In the genomic region with DNA sequence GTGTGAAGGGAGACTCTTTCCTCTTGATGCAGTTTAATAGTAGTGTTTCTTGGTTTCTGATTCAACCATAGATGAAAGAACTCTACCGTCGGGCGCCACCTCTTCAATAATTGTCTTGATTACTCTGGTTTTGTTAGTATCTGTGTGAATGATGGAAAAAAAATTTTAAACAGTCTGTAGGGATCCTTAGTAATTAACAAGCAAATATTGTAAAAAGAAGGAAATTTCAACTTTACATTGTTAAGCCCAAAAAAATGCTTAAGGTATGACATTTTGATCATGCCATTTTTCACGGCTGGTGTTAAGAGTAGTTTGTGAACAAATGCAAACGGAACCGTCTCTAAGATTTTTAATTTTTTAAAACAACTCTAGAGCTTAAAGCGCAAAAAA, we compare ENCODE assay signal across 9 cellular contexts. TPM values are rescaled to one million over a fixed set of nuclear protein-coding genes. Genes with fewer than 3 reads are reported as not detected.
A peak's percentile ranks its signal among the peaks of the same experiment; 100 is the strongest.
DNase-seq lines count a peak whose midpoint lies in the region; ATAC-seq and TF ChIP-seq lines count a peak whose summit lies in the region.
"Had no signal": no experiment of that assay in that cellular context is flagged by ENCODE, and none has a peak within 500 bp of the region (broad histone marks: within the 10 kb centered on the region; RNA-seq: fewer than 3 reads in every experiment).

No MANE protein-coding gene starts in this region.

- H3K79me2 ChIP-seq in GM23248 (ENCODE audit: insufficient read depth): peaks cover 46% of the 10 kb centered on the region

- peak overlapping the region; percentile 86 for H3K4me2 ChIP-seq in GM23248 (ENCODE audit: unreplicated experiment)

- TF ChIP-seq CTCF in fibroblast of villous mesenchyme (IDR thresholded peaks at IDR 0.05; ENCODE audit: insufficient read depth, low read depth, low read length): no peak

- peaks cover 48% of the 10 kb centered on the region for H3F3A ChIP-seq in GM23248 (ENCODE audit: insufficient read depth)

- H3K27ac ChIP-seq in GM23248: peak overlapping the region; percentile 84

- 1 to 3% methylated on average over 7 of the region's 7 CpGs for WGBS in GM23248 (ENCODE audit: low coverage in 1 of 2, low lambda C conversion rate in 2 of 2, missing lambda C conversion rate in 2 of 2), 2 experiments

- peaks cover 26% of the 10 kb centered on the region for H3K4me1 ChIP-seq in GM23248 (ENCODE audit: insufficient read depth)

- no peaks in the 10 kb centered on the region for H3K27me3 ChIP-seq in GM23248 (replicated peaks; ENCODE audit: insufficient read depth)

- H3K4me3 Mint-ChIP-seq in T-helper 1 cell treated with Interleukin-12 subunit alpha and Interleukin-12 subunit beta and Interleukin-4 antibody, amounts not matched to agents 30 μg/mL and 1 μg/mL, for 36 hours: peak overlapping the region; percentile 85

- H3K27ac Mint-ChIP-seq in T-helper 1 cell treated with Interleukin-12 subunit alpha and Interleukin-12 subunit beta and Interleukin-4 antibody, amounts not matched to agents 30 μg/mL and 1 μg/mL, for 36 hours: peak overlapping the region; percentile 81

- peaks cover 29% of the 10 kb centered on the region for H3K36me3 Mint-ChIP-seq in T-helper 1 cell treated with Interleukin-12 subunit alpha and Interleukin-12 subunit beta and Interleukin-4 antibody, amounts not matched to agents 30 μg/mL and 1 μg/mL, for 36 hours (ENCODE audit: low read depth)

- in situ Hi-C loops in GM23248 (cut with MboI): loop anchor here (10.0 kb wide), 1 partner anchor 86 kb away; no protein-coding TSS in a partner anchor

- ATAC-seq in HG02571 (IDR thresholded peaks at IDR 0.05; ENCODE audit: unreplicated experiment): no peak
- ATAC-seq in HG03520 (IDR thresholded peaks at IDR 0.05; ENCODE audit: unreplicated experiment): no peak

- H3K4me3 ChIP-seq in GM23248 (peak overlapping the region; percentile 95), fibroblast of villous mesenchyme (ENCODE audit: low read depth, low read length) (peak overlapping the region; percentile 80), skeletal muscle cell (ENCODE audit: low read depth, low read length) (peak overlapping the region; percentile 70)

- no peaks in the 10 kb centered on the region for H3K9me3 ChIP-seq in GM23248 (ENCODE audit: low read depth)

- peaks cover 36% of the 10 kb centered on the region for H3K9me3 Mint-ChIP-seq in T-helper 1 cell treated with Interleukin-12 subunit alpha and Interleukin-12 subunit beta and Interleukin-4 antibody, amounts not matched to agents 30 μg/mL and 1 μg/mL, for 36 hours

- peak; percentile 29 for DNase-seq in GM23248
- DNase-seq in fibroblast of villous mesenchyme (ENCODE audit: low read depth): no peak
- no peak for DNase-seq in skeletal muscle cell (ENCODE audit: low read depth)
- no peak for DNase-seq in NCI-H345 (lab: John Stamatoyannopoulos, UW)
- no peak for DNase-seq in KG1 (lab: John Stamatoyannopoulos, UW)

- H4K20me1 ChIP-seq in GM23248 (ENCODE audit: insufficient read depth): no peaks in the 10 kb centered on the region

- peaks cover 16% of the 10 kb centered on the region for H3K4me1 Mint-ChIP-seq in T-helper 1 cell treated with Interleukin-12 subunit alpha and Interleukin-12 subunit beta and Interleukin-4 antibody, amounts not matched to agents 30 μg/mL and 1 μg/mL, for 36 hours (ENCODE audit: low read depth)

- H2AFZ ChIP-seq in GM23248: peak overlapping the region; percentile 44

- H3K9ac ChIP-seq in GM23248: peak overlapping the region; percentile 93

- H3K9me2 ChIP-seq in GM23248 (ENCODE audit: insufficient read depth): no peaks in the 10 kb centered on the region

- peaks cover 12% of the 10 kb centered on the region; the same call in 1 of the 2 replicates for H3K36me3 ChIP-seq in GM23248 (ENCODE audit: low read depth)

- H3K27me3 Mint-ChIP-seq in T-helper 1 cell treated with Interleukin-12 subunit alpha and Interleukin-12 subunit beta and Interleukin-4 antibody, amounts not matched to agents 30 μg/mL and 1 μg/mL, for 36 hours (ENCODE audit: low read depth): peaks cover 29% of the 10 kb centered on the region

RNA-seq across cellular contexts. Expression of gene KRT10, which starts 4.1 kb away (rescaled TPM):
- 21.8 and 23.3 TPM in 2 replicates for total RNA-seq in GM23248 (2014; rRNA removed; shearing (Covaris generic))
- polyA plus RNA-seq in GM23248 (2016; fragmentation: Nextera tagmentation; extraction: Ambion mirVana): 141 and 145 TPM in 2 replicates
- 3.0 and 3.2 TPM in 2 replicates for total RNA-seq in fibroblast of villous mesenchyme

RNA-seq across cellular contexts. Expression of gene KRT28, which starts 18.6 kb away (rescaled TPM):
- total RNA-seq in GM23248 (2014; rRNA removed; shearing (Covaris generic)): not detected in 2 replicates
- polyA plus RNA-seq in GM23248 (2016; fragmentation: Nextera tagmentation; extraction: Ambion mirVana): not detected in 2 replicates
- total RNA-seq in fibroblast of villous mesenchyme: not detected in 2 replicates
- total RNA-seq: renal cortical epithelial cell had no signal

RNA-seq across cellular contexts. Expression of gene KRT27, which starts 36.0 kb away (rescaled TPM):
- not detected in 2 replicates for total RNA-seq in GM23248 (2014; rRNA removed; shearing (Covaris generic))
- not detected in 2 replicates for polyA plus RNA-seq in GM23248 (2016; fragmentation: Nextera tagmentation; extraction: Ambion mirVana)
- total RNA-seq in fibroblast of villous mesenchyme: not detected in 2 replicates
- total RNA-seq: renal cortical epithelial cell had no signal

RNA-seq across cellular contexts. Expression of gene KRT26, which starts 46.3 kb away (rescaled TPM):
- total RNA-seq in GM23248 (2014; rRNA removed; shearing (Covaris generic)): not detected in 2 replicates
- polyA plus RNA-seq in GM23248 (2016; fragmentation: Nextera tagmentation; extraction: Ambion mirVana): not detected in 2 replicates
- not detected in 2 replicates for total RNA-seq in fibroblast of villous mesenchyme
- total RNA-seq: renal cortical epithelial cell had no signal

RNA-seq across cellular contexts. Expression of gene KRT12, which starts 48.7 kb away (rescaled TPM):
- total RNA-seq in GM23248 (2014; rRNA removed; shearing (Covaris generic)): not detected in 2 replicates
- not detected in 2 replicates for polyA plus RNA-seq in GM23248 (2016; fragmentation: Nextera tagmentation; extraction: Ambion mirVana)
- not detected in 2 replicates for total RNA-seq in fibroblast of villous mesenchyme
- total RNA-seq: renal cortical epithelial cell had no signal
